30 cellular contexts compared by ENCODE assay signal in the genomic region with DNA sequence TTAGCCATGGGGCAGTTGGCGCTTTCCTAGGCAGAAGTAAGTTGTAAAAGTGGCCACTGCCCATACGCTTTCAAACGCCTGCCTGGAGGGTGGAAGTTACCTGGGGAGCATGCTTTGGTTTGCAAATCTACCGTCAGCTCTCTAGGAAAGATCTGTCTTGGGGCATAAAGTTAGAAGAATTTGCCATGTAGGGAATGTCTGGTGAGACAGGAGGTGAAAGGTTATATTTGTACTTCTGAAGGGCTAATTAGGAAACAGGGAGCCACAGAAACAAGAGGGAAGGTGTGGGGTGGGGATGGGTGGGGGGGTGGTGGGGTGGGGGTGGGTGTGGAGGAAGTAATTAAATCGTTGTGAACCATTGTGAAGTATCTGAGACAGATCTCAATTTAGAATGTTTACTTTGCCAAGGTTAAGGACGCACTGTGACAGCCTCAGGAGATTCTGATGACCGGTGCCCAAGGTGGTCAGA.
DNase-seq lines count a peak whose midpoint lies in the region; ATAC-seq and TF ChIP-seq lines count a peak whose summit lies in the region.
"Had no signal": no experiment of that assay in that cellular context is flagged by ENCODE, and none has a peak within 500 bp of the region (broad histone marks: within the 10 kb centered on the region; RNA-seq: fewer than 3 reads in every experiment).

No MANE protein-coding gene starts in this region.

- DNase-seq in Calu3 (no peak), NCI-H526 (lab: John Stamatoyannopoulos, UW) (peak; percentile 11 to 71), hepatocyte (ENCODE audit: low spot score) (no peak), NCI-H1694 treated with DMSO at 0.1 percent for 48 hours (lab: John Stamatoyannopoulos, UW) (no peak), body of pancreas (no peak)
- DNase-seq in stimulated activated CD4-positive, alpha-beta T cell treated with anti-CD3 and anti-CD28 coated beads, Interleukin-15, amount 100 ng/mL, for 24 hours: no peak
- DNase-seq: activated CD4-positive, alpha-beta memory T cell treated with anti-CD3 and anti-CD28 coated beads, Interleukin-2, amount 10 ng/mL, durations not matched to agents 7 days and 5 days; activated CD4-positive, alpha-beta T cell treated with anti-CD3 and anti-CD28 coated beads for 1 hour; activated CD8-positive, alpha-beta memory T cell treated with anti-CD3 and anti-CD28 coated beads, Interleukin-2, amount 50 U/mL, for 48 hours; activated naive CD4-positive, alpha-beta T cell treated with anti-CD3 and anti-CD28 coated beads for 36 hours; adrenal gland; foreskin melanocyte; GOT3; heart right ventricle; immature natural killer cell; mesenchymal stem cell; naive thymus-derived CD4-positive, alpha-beta T cell; NCI-H1417 treated with DMSO at 0.1 percent for 48 hours; NCI-H2081; NCI-H226; NCI-H774; SIG-M5; stimulated activated naive CD4-positive, alpha-beta T cell; upper lobe of left lung had no signal

- H3K27ac ChIP-seq in hepatocyte: peak overlapping the region; percentile 55
- peak overlapping the region; percentile 45 for H3K27ac ChIP-seq in muscle layer of duodenum (ENCODE audit: low read length)
- H3K27ac ChIP-seq in body of pancreas: no peak overlapping the region
- H3K27ac ChIP-seq: adrenal gland, heart right ventricle, neutrophil, upper lobe of left lung had no signal

- H2AFZ ChIP-seq in hepatocyte: no peak overlapping the region

- no TSS peak for BruUV-seq in Calu3 (replicated peaks; lab: Mats Ljungman, UMichigan)

- H3K36me3 Mint-ChIP-seq in Calu3 (ENCODE audit: insufficient read depth, unreplicated experiment): peaks cover 6% of the 10 kb centered on the region
- H3K36me3 Mint-ChIP-seq: immature natural killer cell; naive thymus-derived CD4-positive, alpha-beta T cell had no signal

- H3K27me3 ChIP-seq in hepatocyte (no peaks in the 10 kb centered on the region), muscle layer of duodenum (ENCODE audit: low read depth, low read length) (no peaks in the 10 kb centered on the region), body of pancreas (no peaks in the 10 kb centered on the region)
- H3K27me3 ChIP-seq: adrenal gland, neutrophil, upper lobe of left lung had no signal

- CTCF ChIA-PET in Calu3 (lab: Charles Lee): interaction anchor here (1.0 kb wide), 1 partner anchor 20 kb away, joined by 4 read pairs; no protein-coding TSS in a partner anchor

- no peaks in the 10 kb centered on the region for H3K27me3 Mint-ChIP-seq in Calu3 (ENCODE audit: unreplicated experiment)
- H3K27me3 Mint-ChIP-seq: progenitor cell of endocrine pancreas had no signal

- peaks cover 8% of the 10 kb centered on the region for H3K4me1 ChIP-seq in hepatocyte (ENCODE audit: insufficient read depth)
- H3K4me1 ChIP-seq in muscle layer of duodenum (ENCODE audit: control insufficient read depth in 1 of 2, insufficient read depth in 2 of 2, low read length in 2 of 2): no peaks in the 10 kb centered on the region
- no peaks in the 10 kb centered on the region for H3K4me1 ChIP-seq in body of pancreas
- H3K4me1 ChIP-seq: adrenal gland, upper lobe of left lung had no signal

- intact Hi-C loops in Calu3 (cut with micrococcal nuclease; ENCODE audit: unreplicated experiment): no loop called here
- intact Hi-C loops in body of pancreas (cut with DNase I): no loop called here

- no peaks in the 10 kb centered on the region for H3K9me2 ChIP-seq in hepatocyte (replicated peaks; ENCODE audit: insufficient read depth)

- no peak for TF ChIP-seq POLR2A in body of pancreas (IDR thresholded peaks at IDR 0.05)

- no peaks in the 10 kb centered on the region for H3K9me3 Mint-ChIP-seq in Calu3 (ENCODE audit: low read depth, unreplicated experiment)
- H3K9me3 Mint-ChIP-seq: activated CD4-positive, alpha-beta memory T cell treated with anti-CD3 and anti-CD28 coated beads, Interleukin-2, amount 10 ng/mL, durations not matched to agents 7 days and 5 days; activated naive CD4-positive, alpha-beta T cell treated with anti-CD3 and anti-CD28 coated beads for 36 hours; central memory CD8-positive, alpha-beta T cell; immature natural killer cell; T-helper 2 cell treated with Interferon-gamma antibody and Interleukin-4, amounts not matched to agents 5 μg/mL and 100 μg/mL, for 36 hours had no signal

- WGBS in hepatocyte (ENCODE audit: low lambda C conversion rate, missing lambda C conversion rate): 34% methylated on average over 7 of the region's 7 CpGs
- WGBS in body of pancreas, 2 donors: 59 to 64% methylated on average over 7 of the region's 7 CpGs

- H3K4me3 ChIP-seq in hepatocyte: no peak overlapping the region
- H3K4me3 ChIP-seq in muscle layer of duodenum (ENCODE audit: low read depth in 1 of 2, low read length in 2 of 2): no peak overlapping the region
- H3K4me3 ChIP-seq in body of pancreas: no peak overlapping the region
- H3K4me3 ChIP-seq: adrenal gland, heart right ventricle, upper lobe of left lung had no signal

- no peak overlapping the region for H3K4me3 Mint-ChIP-seq in Calu3 (ENCODE audit: low read depth, unreplicated experiment)
- H3K4me3 Mint-ChIP-seq: activated CD4-positive, alpha-beta memory T cell treated with anti-CD3 and anti-CD28 coated beads, Interleukin-2, amount 10 ng/mL, durations not matched to agents 7 days and 5 days; activated naive CD4-positive, alpha-beta T cell treated with anti-CD3 and anti-CD28 coated beads for 36 hours; central memory CD8-positive, alpha-beta T cell; immature natural killer cell; naive thymus-derived CD4-positive, alpha-beta T cell; T-helper 2 cell treated with Interferon-gamma antibody and Interleukin-4, amounts not matched to agents 5 μg/mL and 100 μg/mL, for 36 hours had no signal

- H3K9me3 ChIP-seq in hepatocyte (ENCODE audit: low read depth) (no peaks in the 10 kb centered on the region), muscle layer of duodenum (ENCODE audit: control insufficient read depth in 1 of 2, low read length in 2 of 2) (no peaks in the 10 kb centered on the region), body of pancreas (no peaks in the 10 kb centered on the region)
- H3K9me3 ChIP-seq: adrenal gland, heart right ventricle, neutrophil, upper lobe of left lung had no signal

- no peaks in the 10 kb centered on the region for H3K79me2 ChIP-seq in hepatocyte

- no peak overlapping the region for H3K4me2 ChIP-seq in hepatocyte

- H3K4me1 Mint-ChIP-seq in Calu3 (ENCODE audit: low read depth, unreplicated experiment): peaks cover 31% of the 10 kb centered on the region
- H3K4me1 Mint-ChIP-seq: central memory CD8-positive, alpha-beta T cell; immature natural killer cell had no signal

- no peaks in the 10 kb centered on the region for H4K20me1 ChIP-seq in hepatocyte (ENCODE audit: insufficient read depth, poor library complexity, severe bottlenecking)

- no peak for ATAC-seq in body of pancreas
- ATAC-seq in HG03039 (IDR thresholded peaks at IDR 0.05; ENCODE audit: unreplicated experiment): no peak
- ATAC-seq: heart right ventricle; naive thymus-derived CD4-positive, alpha-beta T cell had no signal

- H3K27ac Mint-ChIP-seq in Calu3 (ENCODE audit: unreplicated experiment): peak overlapping the region; percentile 38
- H3K27ac Mint-ChIP-seq: activated CD4-positive, alpha-beta memory T cell treated with anti-CD3 and anti-CD28 coated beads, Interleukin-2, amount 10 ng/mL, durations not matched to agents 7 days and 5 days; activated naive CD4-positive, alpha-beta T cell treated with anti-CD3 and anti-CD28 coated beads for 36 hours; immature natural killer cell; naive thymus-derived CD4-positive, alpha-beta T cell; progenitor cell of endocrine pancreas; T-helper 2 cell treated with Interferon-gamma antibody and Interleukin-4, amounts not matched to agents 5 μg/mL and 100 μg/mL, for 36 hours had no signal

- H3K36me3 ChIP-seq in hepatocyte (replicated peaks; ENCODE audit: insufficient read depth, low read depth): no peaks in the 10 kb centered on the region
- no peaks in the 10 kb centered on the region for H3K36me3 ChIP-seq in muscle layer of duodenum (ENCODE audit: control insufficient read depth in 1 of 2, insufficient read depth in 2 of 2, low read length in 2 of 2)
- no peaks in the 10 kb centered on the region for H3K36me3 ChIP-seq in body of pancreas (replicated peaks in 1 of 2; ENCODE audit: insufficient read depth in 1 of 2, low read depth in 2 of 2)
- H3K36me3 ChIP-seq: adrenal gland, heart right ventricle, neutrophil, upper lobe of left lung had no signal

- TF ChIP-seq CTCF in Calu3 (IDR thresholded peaks at IDR 0.05; ENCODE audit: unreplicated experiment) (no peak), hepatocyte (IDR thresholded peaks at IDR 0.05; ENCODE audit: poor library complexity) (no peak), body of pancreas (IDR thresholded peaks at IDR 0.05) (no peak)

Comparison
In these comparisons a context has a peak if more than half of its experiments do, and no peak if none do; other contexts are left out.
1. DNase-seq: peak in NCI-H526 (2 of 2); none in Calu3 (single experiment), hepatocyte (single experiment), NCI-H1694 treated with DMSO at 0.1 percent for 48 hours (single experiment), body of pancreas (0 of 4) and stimulated activated CD4-positive, alpha-beta T cell treated with anti-CD3 and anti-CD28 coated beads, Interleukin-15, amount 100 ng/mL, for 24 hours (single experiment).
2. H3K27ac ChIP-seq: peak in hepatocyte (single experiment) and muscle layer of duodenum (single experiment); none in body of pancreas (0 of 4).